Comparison of ENCODE assay signal across 1 cellular context in the genomic region with DNA sequence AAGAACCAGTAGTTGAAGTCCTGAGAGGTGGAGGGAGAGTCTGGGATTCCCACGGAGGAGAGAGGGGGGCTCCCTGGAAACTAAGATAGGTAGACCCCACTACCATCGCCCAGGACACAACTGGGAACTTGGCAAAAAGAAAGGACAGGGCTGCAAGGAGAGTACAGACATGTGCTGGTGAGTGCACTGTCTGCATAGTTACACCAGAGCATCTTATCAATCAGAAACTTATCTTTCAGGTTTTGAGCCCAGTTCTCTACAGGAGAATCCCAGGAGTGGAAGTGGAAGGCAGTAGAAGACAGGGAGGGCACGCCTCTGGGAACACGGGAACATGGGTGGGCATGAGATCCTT.
TF ChIP-seq lines count a peak whose summit lies in the region.

No MANE protein-coding gene starts in this region.

TF ChIP-seq in GM12878, 131 proteins besides CTCF, POLR2A, EP300 and RAD21:
- 0 out of 2 replicates have a peak, but pooled peaks have one; percentile 16 for TF ChIP-seq RB1 (IDR thresholded peaks at IDR 0.05; ENCODE audit: borderline replicate concordance)
- no peak for TF ChIP-seq ZZZ3 (IDR thresholded peaks at IDR 0.05; ENCODE audit: control insufficient read depth, insufficient read length, low read depth)
